1 cellular context compared by ENCODE assay signal in the genomic region with DNA sequence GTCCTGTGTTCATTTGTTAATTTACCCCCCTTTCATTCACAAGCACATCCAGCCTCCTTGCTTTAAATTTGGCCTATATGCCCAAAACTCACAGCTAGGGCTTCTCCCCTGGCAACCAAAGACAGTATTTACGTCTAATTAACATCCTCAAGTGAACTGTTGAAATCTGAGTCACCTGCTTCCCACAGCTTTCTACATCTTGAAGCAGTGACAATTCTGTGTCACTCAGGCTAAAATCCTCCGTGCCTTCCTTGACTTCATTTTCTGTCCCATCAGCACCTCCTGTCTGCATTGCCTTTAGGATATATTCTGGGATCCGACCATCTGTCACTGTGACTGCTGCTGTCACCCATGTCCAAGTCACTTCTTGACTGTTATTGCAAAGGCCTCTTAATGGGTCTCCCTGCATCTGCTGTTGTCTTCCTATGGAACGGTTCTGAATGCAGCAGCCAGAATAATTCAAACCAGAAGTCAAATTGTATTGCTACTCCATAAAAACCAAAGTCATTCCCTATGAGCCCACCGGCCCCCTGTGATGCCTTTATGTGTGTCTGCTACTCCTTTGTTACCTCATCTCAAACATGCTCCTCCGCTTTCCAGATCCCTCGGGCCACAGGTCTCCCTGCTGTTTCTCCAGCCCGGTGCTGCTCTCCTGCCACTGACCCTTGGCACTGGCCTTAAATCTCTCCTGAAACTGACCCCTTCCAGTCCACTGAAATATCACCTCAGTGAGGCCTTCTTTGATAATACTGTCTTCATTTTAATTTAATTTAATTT.
TF ChIP-seq lines count a peak whose summit lies in the region.

No MANE protein-coding gene starts in this region.

TF ChIP-seq in H1, 55 proteins besides CTCF, POLR2A, EP300 and RAD21:
- TF ChIP-seq NRF1 (IDR thresholded peaks at IDR 0.05; ENCODE audit: low read depth, low read length): no peak
- TF ChIP-seq SRF (IDR thresholded peaks at IDR 0.05; ENCODE audit: low read depth, low read length): no peak
- TF ChIP-seq NANOG (IDR thresholded peaks at IDR 0.05; ENCODE audit: insufficient read depth, low read depth, low read length, poor library complexity, severe bottlenecking): no peak
- no peak for TF ChIP-seq JUN (IDR thresholded peaks at IDR 0.05; ENCODE audit: low read depth, low read length)
- no peak for TF ChIP-seq BRCA1 (IDR thresholded peaks at IDR 0.05; ENCODE audit: low read depth, low read length)
- no peak for TF ChIP-seq TBP (IDR thresholded peaks at IDR 0.05; ENCODE audit: low read depth, low read length)
- TF ChIP-seq SIRT6 (IDR thresholded peaks at IDR 0.05; ENCODE audit: low read length): no peak
- TF ChIP-seq GTF2F1 (IDR thresholded peaks at IDR 0.05; ENCODE audit: borderline replicate concordance, low read depth, low read length): no peak
TF ChIP-seq in H1: peak in this region for 0.
